ENCODE assay signal across 13 cellular contexts in the genomic region with DNA sequence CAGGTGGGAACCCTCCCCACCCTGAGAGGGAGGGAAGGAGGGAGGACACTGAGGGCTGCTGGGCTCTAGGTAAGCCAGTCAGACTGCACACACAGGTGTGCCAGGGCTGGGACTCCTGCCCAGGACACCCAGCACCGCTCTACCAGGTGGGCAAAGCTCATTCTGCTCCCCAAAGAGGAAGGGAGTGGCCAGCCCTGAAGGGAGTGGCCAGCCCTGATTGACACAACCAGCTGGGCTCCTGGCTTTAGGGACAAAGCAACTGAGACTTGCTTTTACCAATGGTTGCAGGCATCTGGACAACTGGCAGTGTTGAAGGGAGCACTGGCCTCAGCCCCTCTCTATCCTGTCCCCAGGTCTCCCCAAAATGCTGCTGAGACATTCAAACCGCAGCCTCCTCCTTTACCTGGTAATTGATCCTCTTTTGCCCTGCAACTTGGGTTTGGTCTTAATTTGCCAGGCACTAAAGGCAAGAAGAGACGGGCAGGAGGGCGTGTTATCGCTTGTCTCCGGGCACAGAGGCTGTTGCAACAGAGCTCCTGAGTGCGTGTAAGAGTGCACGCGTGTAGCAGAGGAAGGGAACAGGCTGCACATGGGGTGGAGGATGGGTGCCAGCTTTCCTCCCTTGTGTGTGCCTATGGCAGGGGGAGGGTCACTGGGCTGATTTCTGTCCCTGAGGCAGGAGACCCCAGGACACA. TPM values are rescaled to one million over a fixed set of nuclear protein-coding genes. Genes with fewer than 3 reads are reported as not detected.
DNase-seq lines count a peak whose midpoint lies in the region; ATAC-seq and TF ChIP-seq lines count a peak whose summit lies in the region.
"Had no signal": no experiment of that assay in that cellular context is flagged by ENCODE, and none has a peak within 500 bp of the region (broad histone marks: within the 10 kb centered on the region; RNA-seq: fewer than 3 reads in every experiment).

No MANE protein-coding gene starts in this region.

- no peaks in the 10 kb centered on the region for H3K27me3 ChIP-seq in Panc1 (ENCODE audit: control insufficient read depth, insufficient read depth, low read length)
- peaks cover 2% of the 10 kb centered on the region for H3K27me3 ChIP-seq in thymus (ENCODE audit: control insufficient read depth, insufficient read depth)
- H3K27me3 ChIP-seq: heart right ventricle had no signal

- H3K9me3 ChIP-seq in Panc1 (ENCODE audit: control insufficient read depth, insufficient read depth, low read depth, low read length) = no peaks in the 10 kb centered on the region
- H3K9me3 ChIP-seq in thymus (ENCODE audit: control insufficient read depth) = no peaks in the 10 kb centered on the region
- H3K9me3 ChIP-seq: heart right ventricle had no signal

- peak; percentile 35 for DNase-seq in activated CD4-positive, alpha-beta T cell treated with anti-CD3 and anti-CD28 coated beads for 36 hours
- no peak for DNase-seq in activated CD4-positive, alpha-beta T cell treated with anti-CD3 and anti-CD28 coated beads, Interleukin-2, amount 50 U/mL, for 48 hours
- no peak for DNase-seq in Panc1 (ENCODE audit: low read depth, low spot score)
- DNase-seq in left colon = peak; percentile 80 to 93
- DNase-seq in cerebellar nuclear complex (lab: John Stamatoyannopoulos, UW) = no peak
- no peak for DNase-seq in GM19240 (ENCODE audit: insufficient read length, low spot score)
- DNase-seq: HCEC 1CT; heart right ventricle; stimulated activated CD8-positive, alpha-beta memory T cell treated with anti-CD3 and anti-CD28 coated beads, Interleukin-4, amount 100 ng/mL, for 48 hours had no signal

- H3K36me3 ChIP-seq in Panc1 (ENCODE audit: control insufficient read depth, insufficient read depth, low read length) = no peaks in the 10 kb centered on the region
- H3K36me3 ChIP-seq in thymus (ENCODE audit: control insufficient read depth, insufficient read depth) = no peaks in the 10 kb centered on the region
- H3K36me3 ChIP-seq: heart right ventricle had no signal

- no peaks in the 10 kb centered on the region for H3K9me3 Mint-ChIP-seq in activated CD4-positive, alpha-beta T cell treated with anti-CD3 and anti-CD28 coated beads for 36 hours (ENCODE audit: low read depth)

- 68% methylated on average over 9 of the region's 9 CpGs for WGBS in thymus

- H3K27ac Mint-ChIP-seq in activated CD4-positive, alpha-beta T cell treated with anti-CD3 and anti-CD28 coated beads for 36 hours = no peak overlapping the region
- H3K27ac Mint-ChIP-seq: B cell, progenitor cell of endocrine pancreas had no signal

- CTCF ChIA-PET in activated CD4-positive, alpha-beta T cell treated with anti-CD3 and anti-CD28 coated beads for 36 hours (lab: Charles Lee) = interaction anchor here (0.6 to 1.4 kb wide), 3 partner anchors 16 to 25 kb away, joined by 3 to 6 read pairs (median 4); no protein-coding TSS in a partner anchor
- CTCF ChIA-PET in Panc1 (lab: Charles Lee) = interaction anchor here (0.5 kb wide), 1 partner anchor 570 kb away, joined by 3 read pairs; no protein-coding TSS in a partner anchor

- ATAC-seq in activated CD4-positive, alpha-beta T cell treated with anti-CD3 and anti-CD28 coated beads for 36 hours = peak; percentile 27
- ATAC-seq in Panc1 (0 out of 2 replicates have a peak, but pooled peaks have one; percentile 9), left colon (peak; percentile 79), GM21737 (IDR thresholded peaks at IDR 0.05; ENCODE audit: unreplicated experiment) (no peak)

- BruUV-seq in Panc1 (replicated peaks; lab: Mats Ljungman, UMichigan) = no TSS peak

- H3K27me3 Mint-ChIP-seq in activated CD4-positive, alpha-beta T cell treated with anti-CD3 and anti-CD28 coated beads for 36 hours = no peaks in the 10 kb centered on the region

- H3K36me3 Mint-ChIP-seq in activated CD4-positive, alpha-beta T cell treated with anti-CD3 and anti-CD28 coated beads for 36 hours (ENCODE audit: low read depth) = no peaks in the 10 kb centered on the region

- intact Hi-C loops in activated CD4-positive, alpha-beta T cell treated with anti-CD3 and anti-CD28 coated beads for 36 hours (cut with DNase I, micrococcal nuclease) = no loop called here
- intact Hi-C loops in Panc1 (cut with micrococcal nuclease; ENCODE audit: unreplicated experiment) (no loop called here), left colon (cut with DNase I, micrococcal nuclease) (no loop called here)

- POLR2A ChIA-PET in activated CD4-positive, alpha-beta T cell treated with anti-CD3 and anti-CD28 coated beads for 36 hours (lab: Charles Lee) = interaction anchor here (0.6 to 0.9 kb wide), 3 partner anchors 16 to 696 kb away, joined by 3 to 5 read pairs (median 4); no protein-coding TSS in a partner anchor
- POLR2A ChIA-PET in Panc1 (lab: Charles Lee) = no interaction called here

- in situ Hi-C loops in Panc1 (cut with HindIII; ENCODE audit: low pct_unique_long_range_greater_than_20kb, low sequenced_read_pairs) = no loop called here

- H3K27ac ChIP-seq in Panc1 (ENCODE audit: low read length) (no peak overlapping the region), thymus (ENCODE audit: low read depth) (peak overlapping the region; percentile 66)

- no peak overlapping the region for H3K4me3 Mint-ChIP-seq in activated CD4-positive, alpha-beta T cell treated with anti-CD3 and anti-CD28 coated beads for 36 hours
- H3K4me3 Mint-ChIP-seq: B cell had no signal

- no peaks in the 10 kb centered on the region for H3K4me1 ChIP-seq in Panc1 (ENCODE audit: control insufficient read depth, insufficient read depth, low read length)
- peaks cover 3% of the 10 kb centered on the region for H3K4me1 ChIP-seq in thymus (ENCODE audit: control insufficient read depth, insufficient read depth, low read length)

- H3K4me3 ChIP-seq in Panc1 (ENCODE audit: low read depth in 2 of 2, low read length in 2 of 2) (no peak overlapping the region), thymus (ENCODE audit: low read length) (no peak overlapping the region)
- H3K4me3 ChIP-seq: heart right ventricle had no signal

- peaks cover 20% of the 10 kb centered on the region for H3K4me1 Mint-ChIP-seq in activated CD4-positive, alpha-beta T cell treated with anti-CD3 and anti-CD28 coated beads for 36 hours

- no peak for TF ChIP-seq CTCF in Panc1 (IDR thresholded peaks at IDR 0.05)

RNA-seq across cellular contexts. Expression of a gene that starts 14.5 kb away (rescaled TPM):
- total RNA-seq in activated CD4-positive, alpha-beta T cell treated with anti-CD3 and anti-CD28 coated beads for 36 hours = 100 to 1,000 TPM; 135 to 225 TPM
- total RNA-seq in Panc1 (2021; ENCODE audit: unreplicated experiment) = 29.0 TPM
- 34.9 TPM for polyA plus RNA-seq in Panc1 (2012; ENCODE audit: insufficient read length)
- total RNA-seq in left colon = 100 to 1,000 TPM; 142 to 197 TPM
- 37.1 TPM for polyA plus RNA-seq in thymus

Comparison
In these comparisons a context has a peak if more than half of its experiments do, and no peak if none do; other contexts are left out.
1. DNase-seq: peak in activated CD4-positive, alpha-beta T cell treated with anti-CD3 and anti-CD28 coated beads for 36 hours (single experiment) and left colon (2 of 2); none in activated CD4-positive, alpha-beta T cell treated with anti-CD3 and anti-CD28 coated beads, Interleukin-2, amount 50 U/mL, for 48 hours (0 of 2), Panc1 (single experiment), cerebellar nuclear complex (0 of 2) and GM19240 (single experiment).